In the genomic region with DNA sequence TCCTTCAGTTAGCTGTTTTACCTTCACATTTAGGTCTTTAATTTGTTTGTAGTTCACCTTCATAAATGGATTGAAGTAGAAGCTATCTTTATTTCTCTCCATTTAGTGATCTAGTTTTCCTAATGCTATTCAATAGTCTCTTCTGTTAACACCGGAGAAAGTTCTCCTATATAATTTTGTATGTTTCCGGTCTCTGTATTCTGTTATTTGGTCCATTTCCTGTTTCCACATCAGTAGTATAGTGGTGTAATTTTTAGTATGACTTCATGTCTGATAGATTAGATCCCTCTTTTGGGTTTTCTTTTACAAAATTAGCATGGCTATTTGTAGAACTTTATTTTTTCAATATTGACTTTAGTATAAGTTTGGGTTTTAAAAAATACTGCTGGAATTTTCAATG, we compare ENCODE assay signal across 32 cellular contexts. TPM values are rescaled to one million over a fixed set of nuclear protein-coding genes. Genes with fewer than 3 reads are reported as not detected.
"Had no signal": no experiment of that assay in that cellular context is flagged by ENCODE, and none has a peak within 500 bp of the region (broad histone marks: within the 10 kb centered on the region; RNA-seq: fewer than 3 reads in every experiment).

No MANE protein-coding gene starts in this region.

- DNase-seq: activated CD4-positive, alpha-beta memory T cell treated with anti-CD3 and anti-CD28 coated beads for 36 hours; activated CD4-positive, alpha-beta T cell treated with anti-CD3 and anti-CD28 coated beads for 36 hours; activated CD4-positive, alpha-beta T cell treated with anti-CD3 and anti-CD28 coated beads, Interleukin-2, amount 50 U/mL, for 1 hour; activated CD8-positive, alpha-beta memory T cell treated with anti-CD3 and anti-CD28 coated beads, Interleukin-2, amount 50 U/mL, for 48 hours; activated effector memory CD4-positive, alpha-beta T cell treated with Interleukin-2 at 50 U/mL for 16 hours; activated naive CD4-positive, alpha-beta T cell treated with anti-CD3 and anti-CD28 coated beads, Interleukin-2, amount 10 ng/mL, durations not matched to agents 7 days and 5 days; activated naive CD8-positive, alpha-beta T cell treated with anti-CD3 and anti-CD28 coated beads, Interleukin-2, amount 50 U/mL, for 24 hours; activated T-cell treated with anti-CD3 and anti-CD28 coated beads, Interleukin-2, amount 50 U/mL, for 48 hours; anterior cingulate cortex; brain microvascular endothelial cell; central memory CD4-positive, alpha-beta T cell; Karpas-422; KBM-7; NCI-H1105 treated with DMSO at 0.1 percent for 48 hours; NCI-H1436 treated with DMSO at 0.1 percent for 48 hours; NCI-H1694 treated with DMSO at 0.1 percent for 48 hours; NCI-H2029; NCI-H2171; NCI-H510A; NCI-H526; NCI-H748 treated with DMSO at 0.1 percent for 48 hours; NK-92 treated with Interleukin-12 subunit alpha and Interleukin-12 subunit beta, amount 100 ng/mL, for 24 hours; PC-9; Right ventricle myocardium superior had no signal

- H3K36me3 Mint-ChIP-seq: activated CD4-positive, alpha-beta memory T cell treated with anti-CD3 and anti-CD28 coated beads for 36 hours; activated naive CD4-positive, alpha-beta T cell treated with anti-CD3 and anti-CD28 coated beads, Interleukin-2, amount 10 ng/mL, durations not matched to agents 7 days and 5 days; activated naive CD8-positive, alpha-beta T cell had no signal

- H3K36me3 ChIP-seq: brain microvascular endothelial cell, SJSA1 had no signal

- H3K4me1 Mint-ChIP-seq: activated CD4-positive, alpha-beta T cell treated with anti-CD3 and anti-CD28 coated beads for 36 hours; activated naive CD4-positive, alpha-beta T cell treated with anti-CD3 and anti-CD28 coated beads, Interleukin-2, amount 10 ng/mL, durations not matched to agents 7 days and 5 days; activated naive CD8-positive, alpha-beta T cell treated with anti-CD3 and anti-CD28 coated beads, Interleukin-2, amount 50 U/mL, for 24 hours; WTC11 had no signal

- H3K4me2 ChIP-seq: PC-9 had no signal

- H3K9me3 ChIP-seq: SJSA1 had no signal

- H3K9me3 Mint-ChIP-seq: activated CD4-positive, alpha-beta memory T cell treated with anti-CD3 and anti-CD28 coated beads for 36 hours; activated naive CD4-positive, alpha-beta T cell treated with anti-CD3 and anti-CD28 coated beads, Interleukin-2, amount 10 ng/mL, durations not matched to agents 7 days and 5 days; activated naive CD8-positive, alpha-beta T cell treated with anti-CD3 and anti-CD28 coated beads, Interleukin-2, amount 50 U/mL, for 24 hours; T-helper 1 cell treated with Interleukin-12 subunit alpha and Interleukin-12 subunit beta and Interleukin-4 antibody, amounts not matched to agents 30 μg/mL and 1 μg/mL, for 36 hours; T-helper 2 cell treated with Interferon-gamma antibody and Interleukin-4, amounts not matched to agents 5 μg/mL and 100 μg/mL, for 36 hours had no signal

- H3K4me3 Mint-ChIP-seq: activated CD4-positive, alpha-beta memory T cell treated with anti-CD3 and anti-CD28 coated beads for 36 hours; activated CD4-positive, alpha-beta T cell treated with anti-CD3 and anti-CD28 coated beads for 36 hours; activated naive CD4-positive, alpha-beta T cell treated with anti-CD3 and anti-CD28 coated beads, Interleukin-2, amount 10 ng/mL, durations not matched to agents 7 days and 5 days; activated naive CD8-positive, alpha-beta T cell; activated naive CD8-positive, alpha-beta T cell treated with anti-CD3 and anti-CD28 coated beads, Interleukin-2, amount 50 U/mL, for 24 hours; T-helper 1 cell treated with Interleukin-12 subunit alpha and Interleukin-12 subunit beta and Interleukin-4 antibody, amounts not matched to agents 30 μg/mL and 1 μg/mL, for 36 hours; T-helper 2 cell treated with Interferon-gamma antibody and Interleukin-4, amounts not matched to agents 5 μg/mL and 100 μg/mL, for 36 hours; WTC11 had no signal

- ATAC-seq: activated CD4-positive, alpha-beta T cell treated with anti-CD3 and anti-CD28 coated beads for 36 hours; activated CD4-positive, CD25-positive, alpha-beta regulatory T cell treated with anti-CD3 and anti-CD28 coated beads, Interleukin-2, amount 50 U/mL, for 24 hours; activated naive CD8-positive, alpha-beta T cell treated with anti-CD3 and anti-CD28 coated beads, Interleukin-2, amount 50 U/mL, for 24 hours; SK-N-SH treated with all-trans-retinoic acid at 6 μM for 48 hours; WTC11 had no signal

- H3K4me1 ChIP-seq: SJSA1 had no signal

- H3K27ac Mint-ChIP-seq: activated CD4-positive, alpha-beta memory T cell treated with anti-CD3 and anti-CD28 coated beads for 36 hours; activated CD4-positive, alpha-beta T cell treated with anti-CD3 and anti-CD28 coated beads for 36 hours; activated naive CD4-positive, alpha-beta T cell treated with anti-CD3 and anti-CD28 coated beads, Interleukin-2, amount 10 ng/mL, durations not matched to agents 7 days and 5 days; activated naive CD8-positive, alpha-beta T cell; activated naive CD8-positive, alpha-beta T cell treated with anti-CD3 and anti-CD28 coated beads, Interleukin-2, amount 50 U/mL, for 24 hours; T-helper 1 cell treated with Interleukin-12 subunit alpha and Interleukin-12 subunit beta and Interleukin-4 antibody, amounts not matched to agents 30 μg/mL and 1 μg/mL, for 36 hours; T-helper 2 cell treated with Interferon-gamma antibody and Interleukin-4, amounts not matched to agents 5 μg/mL and 100 μg/mL, for 36 hours; WTC11 had no signal

- H3K4me3 ChIP-seq: PC-9, SJSA1 had no signal

- H3K27ac ChIP-seq: brain microvascular endothelial cell, PC-9, SJSA1 had no signal

RNA-seq across cellular contexts. Expression of a gene that starts 41.6 kb away (rescaled TPM):
- total RNA-seq: activated CD4-positive, alpha-beta memory T cell treated with anti-CD3 and anti-CD28 coated beads for 36 hours; activated CD4-positive, alpha-beta T cell treated with anti-CD3 and anti-CD28 coated beads for 36 hours; OCI-LY7; SJSA1 had no signal

RNA-seq across cellular contexts. Expression of a gene that starts 51.1 kb away (rescaled TPM):
- total RNA-seq: activated CD4-positive, alpha-beta memory T cell treated with anti-CD3 and anti-CD28 coated beads for 36 hours; activated CD4-positive, alpha-beta T cell treated with anti-CD3 and anti-CD28 coated beads for 36 hours; OCI-LY7; Right ventricle myocardium superior had no signal
